ENCODE assay signal across 10 cellular contexts in genomic region chr15:85702321-85703230, GRCh38.
DNase-seq lines count a peak whose midpoint lies in the region; ATAC-seq, FAIRE-seq and TF ChIP-seq lines count a peak whose summit lies in the region.
"Had no signal": no experiment of that assay in that cellular context is flagged by ENCODE, and none has a peak within 500 bp of the region (broad histone marks: within the 10 kb centered on the region; RNA-seq: fewer than 3 reads in every experiment).

No MANE protein-coding gene starts in this region.

- H3K9me2 ChIP-seq in Karpas-422 (replicated peaks; ENCODE audit: insufficient read depth, low read length) = no peaks in the 10 kb centered on the region

- H3K9me3 ChIP-seq in Karpas-422 (ENCODE audit: low read length) (no peaks in the 10 kb centered on the region), K562 (replicated peaks; ENCODE audit: control insufficient read depth, insufficient read depth, low read depth, low read length) (no peaks in the 10 kb centered on the region)

- peak overlapping the region; percentile 91 for H3K4me3 Mint-ChIP-seq in natural killer cell treated with Interleukin-12 subunit alpha and Interleukin-12 subunit beta and Interleukin-15 and Interleukin-18, amount 100 ng/mL, for 72 hours

- H3K4me2 ChIP-seq in Karpas-422 (ENCODE audit: low read depth, low read length, poor library complexity, severe bottlenecking) (peak overlapping the region; percentile 71), K562 (ENCODE audit: insufficient read depth, low read length) (peak overlapping the region; percentile 18; the same call in 1 of the 2 replicates)

- no peak for TF ChIP-seq EP300 in K562 (IDR thresholded peaks at IDR 0.05; ENCODE audit: low read length)

- H3K4me3 ChIP-seq in Karpas-422 (ENCODE audit: low read length) (peak overlapping the region; percentile 50), K562 (no peak overlapping the region)

- DNase-seq in CD1c-positive myeloid dendritic cell (ENCODE audit: extremely low spot score) (peak; percentile 81), Karpas-422 (peak; percentile 51), K562 (ENCODE audit: extremely low read depth in 1 of 4, low spot score in 3 of 4) (no peak), HTR-8/SVneo (ENCODE audit: insufficient read length, low spot score) (no peak), head of caudate nucleus (no peak), SK-N-DZ (ENCODE audit: low spot score) (no peak)
- DNase-seq in natural killer cell treated with Interleukin-12 subunit alpha and Interleukin-12 subunit beta and Interleukin-15 and Interleukin-18, amount 100 ng/mL, for 72 hours (ENCODE audit: low spot score) = peak; percentile 69
- DNase-seq: foreskin keratinocyte had no signal

- H4K20me1 ChIP-seq in Karpas-422 (ENCODE audit: insufficient read depth, low read depth, low read length) (no peaks in the 10 kb centered on the region), K562 (replicated peaks; ENCODE audit: control insufficient read depth, insufficient read depth, low read length) (no peaks in the 10 kb centered on the region)

- intact Hi-C loops in K562 (cut with micrococcal nuclease) (no loop called here), head of caudate nucleus (cut with DNase I) (no loop called here)

- peaks cover 88% of the 10 kb centered on the region for H3K4me1 ChIP-seq in Karpas-422 (ENCODE audit: low read length)
- H3K4me1 ChIP-seq in K562 (replicated peaks in 1 of 2; ENCODE audit: control insufficient read depth in 2 of 2, insufficient read depth in 2 of 2, low read length in 2 of 2) = no peaks in the 10 kb centered on the region
- H3K4me1 ChIP-seq: foreskin keratinocyte had no signal

- peaks cover 56 to 65% of the 10 kb centered on the region in 2 donors for H3K4me1 Mint-ChIP-seq in natural killer cell treated with Interleukin-12 subunit alpha and Interleukin-12 subunit beta and Interleukin-15 and Interleukin-18, amount 100 ng/mL, for 72 hours (ENCODE audit: low read depth in 2 of 2)

- POLR2A ChIA-PET in K562 (lab: Yijun Ruan, JAX) = interaction anchor here (0.8 to 1.2 kb wide), 2 partner anchors 8 to 10 kb away, joined by 3 read pairs; no protein-coding TSS in a partner anchor

- ATAC-seq in K562 = no peak; the same call in 2 of the 3 replicates
- peak; percentile 74 to 79 for ATAC-seq in natural killer cell treated with Interleukin-12 subunit alpha and Interleukin-12 subunit beta and Interleukin-15 and Interleukin-18, amount 100 ng/mL, for 72 hours
- ATAC-seq in GM21825 (IDR thresholded peaks at IDR 0.05; ENCODE audit: unreplicated experiment) = no peak
- ATAC-seq: foreskin keratinocyte, Panc1 had no signal

- in situ Hi-C loops in K562 (cut with MboI) = no loop called here

- 0% methylated on average over 6 of the region's 7 CpGs for WGBS in K562 (ENCODE audit: insufficient coverage, low coverage, missing lambda C conversion rate)

- peak overlapping the region; percentile 67 for H3K9ac ChIP-seq in Karpas-422 (ENCODE audit: low read length)
- H3K9ac ChIP-seq in K562 (ENCODE audit: insufficient read depth in 1 of 2, low read depth in 2 of 2, low read length in 2 of 2) = no peak overlapping the region

- H3K27ac ChIP-seq in Karpas-422 (ENCODE audit: low read length) (peak overlapping the region; percentile 95), K562 (ENCODE audit: extremely low read depth, low read depth, low read length) (no peak overlapping the region)
- H3K27ac ChIP-seq: foreskin keratinocyte had no signal

- H3K27ac Mint-ChIP-seq in natural killer cell treated with Interleukin-12 subunit alpha and Interleukin-12 subunit beta and Interleukin-15 and Interleukin-18, amount 100 ng/mL, for 72 hours = peak overlapping the region; percentile 98

- no peaks in the 10 kb centered on the region for H3K27me3 ChIP-seq in Karpas-422 (ENCODE audit: low read length)
- no peaks in the 10 kb centered on the region for H3K27me3 ChIP-seq in K562 (ENCODE audit: control insufficient read depth in 2 of 2, insufficient read depth in 2 of 2, low read length in 2 of 2)
- H3K27me3 ChIP-seq: foreskin keratinocyte had no signal

- TF ChIP-seq POLR2A in K562 (conservative IDR thresholded peaks at IDR 0.05) = no peak

- H3K9me1 ChIP-seq in K562 (ENCODE audit: control insufficient read depth, insufficient read depth, low read length) = no peaks in the 10 kb centered on the region

- FAIRE-seq in K562 (lab: Jason Lieb, UNC) (no peak), HTR-8/SVneo (lab: Jason Lieb, UNC) (no peak)

- CTCF ChIA-PET in K562 (lab: Yijun Ruan, JAX; ENCODE audit: low intra/inter-chr PET ratio) = no interaction called here

- no peaks in the 10 kb centered on the region for H3K36me3 ChIP-seq in Karpas-422 (ENCODE audit: insufficient read depth, low read length)
- no peaks in the 10 kb centered on the region for H3K36me3 ChIP-seq in K562 (ENCODE audit: control insufficient read depth, insufficient read depth, low read length)

- no peaks in the 10 kb centered on the region for H3K9me3 Mint-ChIP-seq in natural killer cell treated with Interleukin-12 subunit alpha and Interleukin-12 subunit beta and Interleukin-15 and Interleukin-18, amount 100 ng/mL, for 72 hours

- TF ChIP-seq CTCF in K562 (IDR thresholded peaks at IDR 0.05 in 2 of 3, conservative IDR thresholded peaks at IDR 0.05 in 1 of 3; ENCODE audit: insufficient read depth in 2 of 3, low read depth in 1 of 3, low read length in 3 of 3) = no peak

- TF ChIP-seq RAD21 in K562 (CRISPR knock-in tag; conservative IDR thresholded peaks at IDR 0.05 in 1 of 2, IDR thresholded peaks at IDR 0.05 in 1 of 2) = no peak

- no peaks in the 10 kb centered on the region for H3K27me3 Mint-ChIP-seq in natural killer cell treated with Interleukin-12 subunit alpha and Interleukin-12 subunit beta and Interleukin-15 and Interleukin-18, amount 100 ng/mL, for 72 hours

- BruUV-seq in K562 (replicated peaks; lab: Mats Ljungman, UMichigan) = no TSS peak

- peaks cover 67% of the 10 kb centered on the region for H3K79me2 ChIP-seq in Karpas-422 (ENCODE audit: low read length)
- no peaks in the 10 kb centered on the region for H3K79me2 ChIP-seq in K562 (ENCODE audit: control insufficient read depth, insufficient read depth, low read length)

- H2AFZ ChIP-seq in Karpas-422 (ENCODE audit: low read length) (no peak overlapping the region), K562 (ENCODE audit: low read depth, low read length) (peak overlapping the region; percentile 35; the same call in 1 of the 2 replicates)

- peaks cover 14% of the 10 kb centered on the region for H3K36me3 Mint-ChIP-seq in natural killer cell treated with Interleukin-12 subunit alpha and Interleukin-12 subunit beta and Interleukin-15 and Interleukin-18, amount 100 ng/mL, for 72 hours

TF ChIP-seq in K562, 482 proteins besides CTCF, POLR2A, EP300 and RAD21 (continues in another document):
- TF ChIP-seq SREBF2 (CRISPR knock-in tag; IDR thresholded peaks at IDR 0.05) (no peak), MNT (conservative IDR thresholded peaks at IDR 0.05) (no peak), COPS2 (conservative IDR thresholded peaks at IDR 0.05) (no peak), BRF1 (IDR thresholded peaks at IDR 0.05; ENCODE audit: borderline replicate concordance, extremely low read depth, insufficient read length) (no peak), FOSL1 (tag; conservative IDR thresholded peaks at IDR 0.05) (peak; percentile 41; the same call in 1 of the 2 replicates), CREM (IDR thresholded peaks at IDR 0.05; ENCODE audit: low read depth) (peak; percentile 63), ATF1 (CRISPR knock-in tag; IDR thresholded peaks at IDR 0.05) (no peak), ATF1 (tag; IDR thresholded peaks at IDR 0.05) (peak; percentile 43), MBD2 (IDR thresholded peaks at IDR 0.05; ENCODE audit: borderline replicate concordance, low read depth) (no peak), GABPA (tag; conservative IDR thresholded peaks at IDR 0.05; ENCODE audit: low read depth) (peak; percentile 88), NR2C2 (CRISPR knock-in tag; IDR thresholded peaks at IDR 0.05) (no peak), NR2C2 (tag; IDR thresholded peaks at IDR 0.05) (peak; percentile 48; the same call in 1 of the 2 replicates), ZBTB12 (CRISPR knock-in tag; IDR thresholded peaks at IDR 0.05) (peak; percentile 57; the same call in 1 of the 2 replicates), ETV1 (tag; conservative IDR thresholded peaks at IDR 0.05; ENCODE audit: low read depth) (peak; percentile 60)

Comparison
In these comparisons a context has a peak if more than half of its experiments do, and no peak if none do; other contexts are left out.
1. DNase-seq: peak in CD1c-positive myeloid dendritic cell (single experiment), Karpas-422 (single experiment) and natural killer cell treated with Interleukin-12 subunit alpha and Interleukin-12 subunit beta and Interleukin-15 and Interleukin-18, amount 100 ng/mL, for 72 hours (single experiment); none in K562 (0 of 4), HTR-8/SVneo (single experiment), head of caudate nucleus (0 of 42) and SK-N-DZ (single experiment).
2. ATAC-seq: peak in natural killer cell treated with Interleukin-12 subunit alpha and Interleukin-12 subunit beta and Interleukin-15 and Interleukin-18, amount 100 ng/mL, for 72 hours (2 of 2); none in K562 (single experiment) and GM21825 (single experiment).